In the genomic region with DNA sequence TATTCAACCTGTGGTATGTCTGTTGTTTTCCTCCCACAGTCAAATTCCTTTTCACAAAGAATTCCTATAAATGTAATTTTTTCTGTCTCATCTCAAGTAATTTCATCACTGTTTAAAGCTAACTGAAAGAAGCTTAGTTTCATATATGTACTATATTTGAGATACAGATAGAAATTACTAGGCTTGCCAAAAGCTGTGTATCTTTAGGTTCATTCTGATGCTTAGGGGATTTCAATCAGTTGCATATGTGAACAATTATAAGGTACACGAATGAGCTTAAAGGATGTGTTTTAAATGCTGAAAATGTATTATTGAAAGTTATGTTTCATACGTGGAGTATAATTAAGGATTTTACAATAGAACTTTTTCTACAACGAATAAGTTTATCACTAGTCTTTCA, we compare ENCODE assay signal across 19 cellular contexts. TPM values are rescaled to one million over a fixed set of nuclear protein-coding genes. Genes with fewer than 3 reads are reported as not detected.
DNase-seq lines count a peak whose midpoint lies in the region; ATAC-seq lines count a peak whose summit lies in the region.
"Had no signal": no experiment of that assay in that cellular context is flagged by ENCODE, and none has a peak within 500 bp of the region (broad histone marks: within the 10 kb centered on the region; RNA-seq: fewer than 3 reads in every experiment).

No MANE protein-coding gene starts in this region.

- peaks cover 42% of the 10 kb centered on the region for H3K79me2 ChIP-seq in Karpas-422 (ENCODE audit: low read length)

- H4K20me1 ChIP-seq in Karpas-422 (ENCODE audit: insufficient read depth, low read depth, low read length) = no peaks in the 10 kb centered on the region

- H3K36me3 ChIP-seq in Karpas-422 (ENCODE audit: insufficient read depth, low read length) = peaks cover 46% of the 10 kb centered on the region
- H3K36me3 ChIP-seq: HAP-1 had no signal

- no peaks in the 10 kb centered on the region for H3K27me3 ChIP-seq in Karpas-422 (ENCODE audit: low read length)

- ATAC-seq in GM18868 (IDR thresholded peaks at IDR 0.05; ENCODE audit: unreplicated experiment) (peak; percentile 50), HG02885 (IDR thresholded peaks at IDR 0.05; ENCODE audit: poor library complexity, unreplicated experiment) (peak; percentile 52), HG02840 (IDR thresholded peaks at IDR 0.05; ENCODE audit: low FRiP score, unreplicated experiment) (no peak), HG03175 (IDR thresholded peaks at IDR 0.05; ENCODE audit: unreplicated experiment) (no peak)
- ATAC-seq: CD8-positive, alpha-beta T cell had no signal

- DNase-seq in Karpas-422 (no peak), GM19240 (ENCODE audit: insufficient read length, low spot score) (no peak), UCSD-AML1 (lab: John Stamatoyannopoulos, UW; ENCODE audit: unreplicated experiment) (no peak)
- DNase-seq: C1 segment of cervical spinal cord; Caco-2; CD8-positive, alpha-beta T cell; DMS 273 treated with DMSO at 0.1 percent for 48 hours; DMS79; EL; GDM1; GOT3; HFFc6 had no signal

- no peak overlapping the region for H3K9ac ChIP-seq in Karpas-422 (ENCODE audit: low read length)

- H3K4me2 ChIP-seq in Karpas-422 (ENCODE audit: low read depth, low read length, poor library complexity, severe bottlenecking) = no peak overlapping the region

- no peaks in the 10 kb centered on the region for H3K9me3 ChIP-seq in Karpas-422 (ENCODE audit: low read length)
- H3K9me3 ChIP-seq: Caco-2, HAP-1 had no signal

- no peaks in the 10 kb centered on the region for H3K9me2 ChIP-seq in Karpas-422 (replicated peaks; ENCODE audit: insufficient read depth, low read length)

- H2AFZ ChIP-seq in Karpas-422 (ENCODE audit: low read length) = peak overlapping the region; percentile 10; the same call in 1 of the 2 replicates

- peaks cover 74% of the 10 kb centered on the region for H3K4me1 ChIP-seq in Karpas-422 (ENCODE audit: low read length)
- H3K4me1 ChIP-seq: HAP-1 had no signal

- H3K4me3 ChIP-seq in Karpas-422 (ENCODE audit: low read length) = no peak overlapping the region
- H3K4me3 ChIP-seq: HAP-1 had no signal

- peak overlapping the region; percentile 61 for H3K27ac ChIP-seq in Karpas-422 (ENCODE audit: low read length)

RNA-seq across cellular contexts. Expression of a gene that starts 59.2 kb away (rescaled TPM):
- 16.2 and 20.7 TPM in 2 replicates for total RNA-seq in Karpas-422 (2014; rRNA removed; shearing (Covaris generic); ENCODE audit: low replicate concordance)
- total RNA-seq: A172; A673; Caco-2; CD8-positive, alpha-beta T cell; HFFc6 had no signal

Comparison
In these comparisons a context has a peak if more than half of its experiments do, and no peak if none do; other contexts are left out.
1. ATAC-seq: peak in GM18868 (single experiment) and HG02885 (single experiment); none in HG02840 (single experiment) and HG03175 (single experiment).